1 cellular context compared by ENCODE assay signal in the genomic region with DNA sequence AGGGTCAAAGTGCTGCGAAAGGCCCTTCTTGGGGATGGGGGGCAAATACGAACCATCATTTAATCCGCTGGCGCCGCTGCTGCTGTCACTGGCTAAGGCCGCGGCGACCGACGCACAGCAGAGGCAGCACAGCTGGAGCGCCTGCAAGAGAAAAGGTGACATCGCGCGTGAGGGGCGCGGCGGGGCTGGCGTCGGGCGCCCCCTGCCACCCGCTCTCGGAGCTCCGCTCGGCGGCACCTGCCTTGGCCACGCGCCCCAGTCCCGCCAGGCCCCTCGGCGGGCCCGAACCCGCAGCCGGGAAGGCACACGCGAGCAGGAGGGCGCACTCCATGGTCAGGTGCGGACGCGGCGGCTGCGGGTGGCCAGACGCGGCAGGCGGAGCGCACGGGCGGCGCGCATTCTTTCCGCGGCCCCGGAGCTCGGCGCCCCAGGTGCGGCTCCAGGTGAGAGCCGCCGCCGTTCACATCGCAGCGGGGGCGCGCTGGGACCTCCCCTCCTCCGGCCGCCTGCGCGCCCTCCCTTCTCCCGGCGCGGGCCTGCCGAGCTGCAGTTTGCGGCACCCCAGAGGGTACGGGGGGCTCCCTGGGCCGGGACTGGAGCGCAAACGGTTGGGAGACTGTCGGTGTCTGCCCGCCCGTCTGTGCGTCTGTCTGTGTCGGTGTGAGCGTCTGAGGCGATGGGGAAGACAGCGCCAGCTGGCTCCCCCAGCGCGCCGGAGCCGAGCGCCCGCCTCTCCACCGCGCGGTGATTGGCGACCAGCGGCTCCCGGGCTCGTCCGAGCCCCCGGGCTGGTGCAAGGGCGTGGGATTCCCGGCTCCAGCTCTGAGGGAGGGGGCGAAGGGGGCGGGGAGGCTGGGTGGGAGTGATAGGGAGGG.
A peak's percentile ranks its signal among the peaks of the same experiment; 100 is the strongest.
TF ChIP-seq lines count a peak whose summit lies in the region.

A gene with protein sequence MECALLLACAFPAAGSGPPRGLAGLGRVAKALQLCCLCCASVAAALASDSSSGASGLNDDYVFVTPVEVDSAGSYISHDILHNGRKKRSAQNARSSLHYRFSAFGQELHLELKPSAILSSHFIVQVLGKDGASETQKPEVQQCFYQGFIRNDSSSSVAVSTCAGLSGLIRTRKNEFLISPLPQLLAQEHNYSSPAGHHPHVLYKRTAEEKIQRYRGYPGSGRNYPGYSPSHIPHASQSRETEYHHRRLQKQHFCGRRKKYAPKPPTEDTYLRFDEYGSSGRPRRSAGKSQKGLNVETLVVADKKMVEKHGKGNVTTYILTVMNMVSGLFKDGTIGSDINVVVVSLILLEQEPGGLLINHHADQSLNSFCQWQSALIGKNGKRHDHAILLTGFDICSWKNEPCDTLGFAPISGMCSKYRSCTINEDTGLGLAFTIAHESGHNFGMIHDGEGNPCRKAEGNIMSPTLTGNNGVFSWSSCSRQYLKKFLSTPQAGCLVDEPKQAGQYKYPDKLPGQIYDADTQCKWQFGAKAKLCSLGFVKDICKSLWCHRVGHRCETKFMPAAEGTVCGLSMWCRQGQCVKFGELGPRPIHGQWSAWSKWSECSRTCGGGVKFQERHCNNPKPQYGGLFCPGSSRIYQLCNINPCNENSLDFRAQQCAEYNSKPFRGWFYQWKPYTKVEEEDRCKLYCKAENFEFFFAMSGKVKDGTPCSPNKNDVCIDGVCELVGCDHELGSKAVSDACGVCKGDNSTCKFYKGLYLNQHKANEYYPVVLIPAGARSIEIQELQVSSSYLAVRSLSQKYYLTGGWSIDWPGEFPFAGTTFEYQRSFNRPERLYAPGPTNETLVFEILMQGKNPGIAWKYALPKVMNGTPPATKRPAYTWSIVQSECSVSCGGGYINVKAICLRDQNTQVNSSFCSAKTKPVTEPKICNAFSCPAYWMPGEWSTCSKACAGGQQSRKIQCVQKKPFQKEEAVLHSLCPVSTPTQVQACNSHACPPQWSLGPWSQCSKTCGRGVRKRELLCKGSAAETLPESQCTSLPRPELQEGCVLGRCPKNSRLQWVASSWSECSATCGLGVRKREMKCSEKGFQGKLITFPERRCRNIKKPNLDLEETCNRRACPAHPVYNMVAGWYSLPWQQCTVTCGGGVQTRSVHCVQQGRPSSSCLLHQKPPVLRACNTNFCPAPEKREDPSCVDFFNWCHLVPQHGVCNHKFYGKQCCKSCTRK (N-terminal part only) (minus strand): TSS at position 670 of the 875 bp plus-strand sequence. CDS start 339 bp downstream, at position 331.

TF ChIP-seq in HEK293, 187 proteins besides CTCF, POLR2A, EP300 and RAD21 (continued from another document and continues in another):
- TF ChIP-seq ZNF404 (tag by site-specific recombination; IDR thresholded peaks at IDR 0.05) (no peak), MYNN (tag by site-specific recombination; IDR thresholded peaks at IDR 0.05; ENCODE audit: borderline replicate concordance) (no peak), ZNF549 (tag by site-specific recombination; IDR thresholded peaks at IDR 0.05) (0 out of 2 replicates have a peak, but pooled peaks have one; percentile 12), HOXD13 (CRISPR knock-in tag; IDR thresholded peaks at IDR 0.05; ENCODE audit: borderline replicate concordance) (no peak), ZNF140 (tag by site-specific recombination; IDR thresholded peaks at IDR 0.05) (no peak), ZNF37A (tag by site-specific recombination; IDR thresholded peaks at IDR 0.05) (no peak), ZNF501 (tag by site-specific recombination; IDR thresholded peaks at IDR 0.05) (no peak), ZNF791 (tag by site-specific recombination; IDR thresholded peaks at IDR 0.05) (no peak), ZFHX2 (tag by site-specific recombination; conservative IDR thresholded peaks at IDR 0.05) (peak; percentile 35; the same call in 1 of the 2 replicates), GFI1B (tag by site-specific recombination; IDR thresholded peaks at IDR 0.05) (no peak), KLF10 (tag by site-specific recombination; IDR thresholded peaks at IDR 0.05) (no peak), ZSCAN30 (tag by site-specific recombination; IDR thresholded peaks at IDR 0.05) (no peak), ZNF555 (tag by site-specific recombination; conservative IDR thresholded peaks at IDR 0.05) (no peak), ZNF529 (tag by site-specific recombination; IDR thresholded peaks at IDR 0.05; ENCODE audit: insufficient replicate concordance) (no peak), ZNF777 (tag by site-specific recombination; IDR thresholded peaks at IDR 0.05; ENCODE audit: borderline replicate concordance) (peak; percentile 56; the same call in 1 of the 2 replicates), TCF7L2 (IDR thresholded peaks at IDR 0.05; ENCODE audit: borderline replicate concordance, low read depth, low read length) (no peak), ZNF138 (tag by site-specific recombination; IDR thresholded peaks at IDR 0.05; ENCODE audit: borderline replicate concordance) (no peak), ZNF776 (tag by site-specific recombination; IDR thresholded peaks at IDR 0.05; ENCODE audit: borderline replicate concordance) (no peak), GLIS2 (tag by site-specific recombination; IDR thresholded peaks at IDR 0.05) (peak; percentile 44; the same call in 1 of the 2 replicates), EGR2 (tag by site-specific recombination; IDR thresholded peaks at IDR 0.05; ENCODE audit: low read depth) (peak; percentile 57), ZNF174 (tag by site-specific recombination; IDR thresholded peaks at IDR 0.05) (no peak), ZNF223 (tag by site-specific recombination; IDR thresholded peaks at IDR 0.05) (no peak), OSR2 (tag by site-specific recombination; IDR thresholded peaks at IDR 0.05) (no peak), GLIS1 (tag by site-specific recombination; IDR thresholded peaks at IDR 0.05) (peak; percentile 21; the same call in 1 of the 2 replicates), ZNF596 (tag by site-specific recombination; IDR thresholded peaks at IDR 0.05) (no peak), ZBTB17 (tag by site-specific recombination; IDR thresholded peaks at IDR 0.05) (no peak), SP3 (tag by site-specific recombination; IDR thresholded peaks at IDR 0.05) (peak; percentile 39), ZNF548 (tag by site-specific recombination; IDR thresholded peaks at IDR 0.05) (no peak), ZNF558 (tag by site-specific recombination; IDR thresholded peaks at IDR 0.05) (no peak), ZNF768 (tag by site-specific recombination; IDR thresholded peaks at IDR 0.05) (no peak), ZNF335 (tag by site-specific recombination; conservative IDR thresholded peaks at IDR 0.05) (no peak; the same call in none of the 2 replicates), ZNF2 (tag by site-specific recombination; IDR thresholded peaks at IDR 0.05) (no peak), SP2 (tag by site-specific recombination; IDR thresholded peaks at IDR 0.05) (peak; percentile 30; the same call in 1 of the 2 replicates)
- TF ChIP-seq, protein P1, sequence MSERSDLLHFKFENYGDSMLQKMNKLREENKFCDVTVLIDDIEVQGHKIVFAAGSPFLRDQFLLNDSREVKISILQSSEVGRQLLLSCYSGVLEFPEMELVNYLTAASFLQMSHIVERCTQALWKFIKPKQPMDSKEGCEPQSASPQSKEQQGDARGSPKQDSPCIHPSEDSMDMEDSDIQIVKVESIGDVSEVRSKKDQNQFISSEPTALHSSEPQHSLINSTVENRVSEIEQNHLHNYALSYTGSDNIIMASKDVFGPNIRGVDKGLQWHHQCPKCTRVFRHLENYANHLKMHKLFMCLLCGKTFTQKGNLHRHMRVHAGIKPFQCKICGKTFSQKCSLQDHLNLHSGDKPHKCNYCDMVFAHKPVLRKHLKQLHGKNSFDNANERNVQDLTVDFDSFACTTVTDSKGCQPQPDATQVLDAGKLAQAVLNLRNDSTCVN (tag by site-specific recombination; optimal IDR thresholded peaks at IDR 0.05): peak; percentile 78
- TF ChIP-seq, protein P2, sequence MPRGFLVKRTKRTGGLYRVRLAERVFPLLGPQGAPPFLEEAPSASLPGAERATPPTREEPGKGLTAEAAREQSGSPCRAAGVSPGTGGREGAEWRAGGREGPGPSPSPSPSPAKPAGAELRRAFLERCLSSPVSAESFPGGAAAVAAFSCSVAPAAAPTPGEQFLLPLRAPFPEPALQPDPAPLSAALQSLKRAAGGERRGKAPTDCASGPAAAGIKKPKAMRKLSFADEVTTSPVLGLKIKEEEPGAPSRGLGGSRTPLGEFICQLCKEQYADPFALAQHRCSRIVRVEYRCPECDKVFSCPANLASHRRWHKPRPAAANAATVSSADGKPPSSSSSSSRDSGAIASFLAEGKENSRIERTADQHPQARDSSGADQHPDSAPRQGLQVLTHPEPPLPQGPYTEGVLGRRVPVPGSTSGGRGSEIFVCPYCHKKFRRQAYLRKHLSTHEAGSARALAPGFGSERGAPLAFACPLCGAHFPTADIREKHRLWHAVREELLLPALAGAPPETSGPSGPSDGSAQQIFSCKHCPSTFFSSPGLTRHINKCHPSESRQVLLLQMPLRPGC (tag by site-specific recombination; IDR thresholded peaks at IDR 0.05): no peak
- TF ChIP-seq, protein P3, sequence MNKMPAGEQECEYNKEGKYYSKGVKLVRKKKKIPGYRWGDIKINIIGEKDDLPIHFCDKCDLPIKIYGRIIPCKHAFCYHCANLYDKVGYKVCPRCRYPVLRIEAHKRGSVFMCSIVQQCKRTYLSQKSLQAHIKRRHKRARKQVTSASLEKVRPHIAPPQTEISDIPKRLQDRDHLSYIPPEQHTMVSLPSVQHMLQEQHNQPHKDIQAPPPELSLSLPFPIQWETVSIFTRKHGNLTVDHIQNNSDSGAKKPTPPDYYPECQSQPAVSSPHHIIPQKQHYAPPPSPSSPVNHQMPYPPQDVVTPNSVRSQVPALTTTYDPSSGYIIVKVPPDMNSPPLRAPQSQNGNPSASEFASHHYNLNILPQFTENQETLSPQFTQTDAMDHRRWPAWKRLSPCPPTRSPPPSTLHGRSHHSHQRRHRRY (tag by site-specific recombination; IDR thresholded peaks at IDR 0.05): no peak
- TF ChIP-seq, protein P4, sequence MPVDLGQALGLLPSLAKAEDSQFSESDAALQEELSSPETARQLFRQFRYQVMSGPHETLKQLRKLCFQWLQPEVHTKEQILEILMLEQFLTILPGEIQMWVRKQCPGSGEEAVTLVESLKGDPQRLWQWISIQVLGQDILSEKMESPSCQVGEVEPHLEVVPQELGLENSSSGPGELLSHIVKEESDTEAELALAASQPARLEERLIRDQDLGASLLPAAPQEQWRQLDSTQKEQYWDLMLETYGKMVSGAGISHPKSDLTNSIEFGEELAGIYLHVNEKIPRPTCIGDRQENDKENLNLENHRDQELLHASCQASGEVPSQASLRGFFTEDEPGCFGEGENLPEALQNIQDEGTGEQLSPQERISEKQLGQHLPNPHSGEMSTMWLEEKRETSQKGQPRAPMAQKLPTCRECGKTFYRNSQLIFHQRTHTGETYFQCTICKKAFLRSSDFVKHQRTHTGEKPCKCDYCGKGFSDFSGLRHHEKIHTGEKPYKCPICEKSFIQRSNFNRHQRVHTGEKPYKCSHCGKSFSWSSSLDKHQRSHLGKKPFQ (tag by site-specific recombination; IDR thresholded peaks at IDR 0.05): peak; percentile 30; the same call in 1 of the 2 replicates
- TF ChIP-seq, protein P5, sequence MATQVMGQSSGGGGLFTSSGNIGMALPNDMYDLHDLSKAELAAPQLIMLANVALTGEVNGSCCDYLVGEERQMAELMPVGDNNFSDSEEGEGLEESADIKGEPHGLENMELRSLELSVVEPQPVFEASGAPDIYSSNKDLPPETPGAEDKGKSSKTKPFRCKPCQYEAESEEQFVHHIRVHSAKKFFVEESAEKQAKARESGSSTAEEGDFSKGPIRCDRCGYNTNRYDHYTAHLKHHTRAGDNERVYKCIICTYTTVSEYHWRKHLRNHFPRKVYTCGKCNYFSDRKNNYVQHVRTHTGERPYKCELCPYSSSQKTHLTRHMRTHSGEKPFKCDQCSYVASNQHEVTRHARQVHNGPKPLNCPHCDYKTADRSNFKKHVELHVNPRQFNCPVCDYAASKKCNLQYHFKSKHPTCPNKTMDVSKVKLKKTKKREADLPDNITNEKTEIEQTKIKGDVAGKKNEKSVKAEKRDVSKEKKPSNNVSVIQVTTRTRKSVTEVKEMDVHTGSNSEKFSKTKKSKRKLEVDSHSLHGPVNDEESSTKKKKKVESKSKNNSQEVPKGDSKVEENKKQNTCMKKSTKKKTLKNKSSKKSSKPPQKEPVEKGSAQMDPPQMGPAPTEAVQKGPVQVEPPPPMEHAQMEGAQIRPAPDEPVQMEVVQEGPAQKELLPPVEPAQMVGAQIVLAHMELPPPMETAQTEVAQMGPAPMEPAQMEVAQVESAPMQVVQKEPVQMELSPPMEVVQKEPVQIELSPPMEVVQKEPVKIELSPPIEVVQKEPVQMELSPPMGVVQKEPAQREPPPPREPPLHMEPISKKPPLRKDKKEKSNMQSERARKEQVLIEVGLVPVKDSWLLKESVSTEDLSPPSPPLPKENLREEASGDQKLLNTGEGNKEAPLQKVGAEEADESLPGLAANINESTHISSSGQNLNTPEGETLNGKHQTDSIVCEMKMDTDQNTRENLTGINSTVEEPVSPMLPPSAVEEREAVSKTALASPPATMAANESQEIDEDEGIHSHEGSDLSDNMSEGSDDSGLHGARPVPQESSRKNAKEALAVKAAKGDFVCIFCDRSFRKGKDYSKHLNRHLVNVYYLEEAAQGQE (tag by site-specific recombination; IDR thresholded peaks at IDR 0.05): no peak
- TF ChIP-seq, protein P6, sequence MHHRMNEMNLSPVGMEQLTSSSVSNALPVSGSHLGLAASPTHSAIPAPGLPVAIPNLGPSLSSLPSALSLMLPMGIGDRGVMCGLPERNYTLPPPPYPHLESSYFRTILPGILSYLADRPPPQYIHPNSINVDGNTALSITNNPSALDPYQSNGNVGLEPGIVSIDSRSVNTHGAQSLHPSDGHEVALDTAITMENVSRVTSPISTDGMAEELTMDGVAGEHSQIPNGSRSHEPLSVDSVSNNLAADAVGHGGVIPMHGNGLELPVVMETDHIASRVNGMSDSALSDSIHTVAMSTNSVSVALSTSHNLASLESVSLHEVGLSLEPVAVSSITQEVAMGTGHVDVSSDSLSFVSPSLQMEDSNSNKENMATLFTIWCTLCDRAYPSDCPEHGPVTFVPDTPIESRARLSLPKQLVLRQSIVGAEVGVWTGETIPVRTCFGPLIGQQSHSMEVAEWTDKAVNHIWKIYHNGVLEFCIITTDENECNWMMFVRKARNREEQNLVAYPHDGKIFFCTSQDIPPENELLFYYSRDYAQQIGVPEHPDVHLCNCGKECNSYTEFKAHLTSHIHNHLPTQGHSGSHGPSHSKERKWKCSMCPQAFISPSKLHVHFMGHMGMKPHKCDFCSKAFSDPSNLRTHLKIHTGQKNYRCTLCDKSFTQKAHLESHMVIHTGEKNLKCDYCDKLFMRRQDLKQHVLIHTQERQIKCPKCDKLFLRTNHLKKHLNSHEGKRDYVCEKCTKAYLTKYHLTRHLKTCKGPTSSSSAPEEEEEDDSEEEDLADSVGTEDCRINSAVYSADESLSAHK (tag by site-specific recombination; IDR thresholded peaks at IDR 0.05): no peak
- TF ChIP-seq, protein P7, sequence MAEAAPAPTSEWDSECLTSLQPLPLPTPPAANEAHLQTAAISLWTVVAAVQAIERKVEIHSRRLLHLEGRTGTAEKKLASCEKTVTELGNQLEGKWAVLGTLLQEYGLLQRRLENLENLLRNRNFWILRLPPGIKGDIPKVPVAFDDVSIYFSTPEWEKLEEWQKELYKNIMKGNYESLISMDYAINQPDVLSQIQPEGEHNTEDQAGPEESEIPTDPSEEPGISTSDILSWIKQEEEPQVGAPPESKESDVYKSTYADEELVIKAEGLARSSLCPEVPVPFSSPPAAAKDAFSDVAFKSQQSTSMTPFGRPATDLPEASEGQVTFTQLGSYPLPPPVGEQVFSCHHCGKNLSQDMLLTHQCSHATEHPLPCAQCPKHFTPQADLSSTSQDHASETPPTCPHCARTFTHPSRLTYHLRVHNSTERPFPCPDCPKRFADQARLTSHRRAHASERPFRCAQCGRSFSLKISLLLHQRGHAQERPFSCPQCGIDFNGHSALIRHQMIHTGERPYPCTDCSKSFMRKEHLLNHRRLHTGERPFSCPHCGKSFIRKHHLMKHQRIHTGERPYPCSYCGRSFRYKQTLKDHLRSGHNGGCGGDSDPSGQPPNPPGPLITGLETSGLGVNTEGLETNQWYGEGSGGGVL (tag by site-specific recombination; IDR thresholded peaks at IDR 0.05): peak; percentile 23; the same call in 1 of the 2 replicates
